ENCODE assay signal across 8 cellular contexts in the genomic region with DNA sequence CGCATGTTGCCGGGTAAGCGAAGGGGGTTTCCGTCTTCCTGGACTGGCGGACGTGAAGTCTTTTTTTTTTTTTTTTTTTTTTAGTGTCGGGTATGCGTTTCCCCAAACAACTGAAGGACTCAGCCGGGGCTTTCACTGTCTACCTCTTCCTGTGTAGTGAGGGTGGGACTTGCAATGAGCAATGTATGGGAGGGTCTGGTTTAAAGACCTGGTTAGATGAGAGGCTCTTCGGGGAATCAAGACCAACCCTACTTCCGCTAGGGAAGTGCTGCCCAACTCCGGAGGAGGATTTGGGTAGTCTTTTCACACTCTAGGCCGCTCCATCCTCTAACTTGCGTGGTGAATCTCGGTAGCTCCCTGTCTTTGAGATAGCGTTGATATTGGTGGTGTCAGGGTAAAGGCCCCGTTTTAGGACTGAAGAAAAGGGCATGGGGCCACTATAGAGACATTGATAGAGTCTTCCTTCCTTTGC. TPM values are rescaled to one million over a fixed set of nuclear protein-coding genes. Genes with fewer than 3 reads are reported as not detected.
A peak's percentile ranks its signal among the peaks of the same experiment; 100 is the strongest.
DNase-seq lines count a peak whose midpoint lies in the region; ATAC-seq, FAIRE-seq and TF ChIP-seq lines count a peak whose summit lies in the region.

No MANE protein-coding gene starts in this region.

- H3K9me3 Mint-ChIP-seq in osteocyte (ENCODE audit: unreplicated experiment) = no peaks in the 10 kb centered on the region

- H3K27me3 Mint-ChIP-seq in osteocyte (ENCODE audit: unreplicated experiment) = peaks cover 2% of the 10 kb centered on the region

- 0% methylated on average over 5 to 9 of the region's 17 CpGs for WGBS in gastroesophageal sphincter (ENCODE audit: low coverage in 1 of 2), 2 donors

- peak; percentile 33 for ATAC-seq in GM19452 (IDR thresholded peaks at IDR 0.05; ENCODE audit: unreplicated experiment)
- ATAC-seq in HG03558 (IDR thresholded peaks at IDR 0.05; ENCODE audit: extremely low read depth, unreplicated experiment) = peak; percentile 30
- peak; percentile 11 for ATAC-seq in gastroesophageal sphincter
- peak; percentile 59 for ATAC-seq in upper lobe of right lung

- H3K4me1 ChIP-seq in gastroesophageal sphincter = peaks cover 10 to 55% (median 18%) of the 10 kb centered on the region in 3 donors
- peaks cover 44% of the 10 kb centered on the region for H3K4me1 ChIP-seq in upper lobe of right lung

- intact Hi-C loops in upper lobe of right lung (cut with DNase I) = no loop called here

- no peak for TF ChIP-seq POLR2A in gastroesophageal sphincter (IDR thresholded peaks at IDR 0.05)

- peaks cover 3% of the 10 kb centered on the region for H3K36me3 Mint-ChIP-seq in osteocyte (ENCODE audit: unreplicated experiment)

- peak; percentile 28 for DNase-seq in COR-L47 (lab: John Stamatoyannopoulos, UW)
- DNase-seq in RCC 7860 (ENCODE audit: low spot score) = peak; percentile 57
- peak; percentile 72 for DNase-seq in activated gamma-delta T cell treated with anti-CD3 and anti-CD28 coated beads, Interleukin-2, amount 50 U/mL, for 16 hours (ENCODE audit: low read depth)
- DNase-seq in osteocyte (ENCODE audit: extremely low spot score, unreplicated experiment) = no peak
- DNase-seq in upper lobe of right lung = no peak

- H3K27me3 ChIP-seq in gastroesophageal sphincter (no peaks in the 10 kb centered on the region), upper lobe of right lung (no peaks in the 10 kb centered on the region)

- no peak for TF ChIP-seq EP300 in gastroesophageal sphincter (IDR thresholded peaks at IDR 0.05)

- H3K4me3 ChIP-seq in gastroesophageal sphincter (peak overlapping the region; percentile 58 to 90), upper lobe of right lung (peak overlapping the region; percentile 98)

- TF ChIP-seq CTCF in gastroesophageal sphincter (IDR thresholded peaks at IDR 0.05) = no peak
- no peak for TF ChIP-seq CTCF in osteocyte (IDR thresholded peaks at IDR 0.05)
- TF ChIP-seq CTCF in upper lobe of right lung (IDR thresholded peaks at IDR 0.05) = no peak

- H3K27ac ChIP-seq in gastroesophageal sphincter (peak overlapping the region; percentile 88 to 99 (median 95)), upper lobe of right lung (peak overlapping the region; percentile 99)

- H3K4me1 Mint-ChIP-seq in osteocyte (ENCODE audit: unreplicated experiment) = peaks cover 40% of the 10 kb centered on the region

- peak; percentile 58 for FAIRE-seq in RCC 7860 (lab: Jason Lieb, UNC)

- peak overlapping the region; percentile 91 for H3K4me3 Mint-ChIP-seq in osteocyte (ENCODE audit: unreplicated experiment)

- H3K36me3 ChIP-seq in gastroesophageal sphincter (peaks cover 0 to under 1% of the 10 kb centered on the region in 2 donors), upper lobe of right lung (peaks cover 6% of the 10 kb centered on the region)

- H3K27ac Mint-ChIP-seq in osteocyte (ENCODE audit: unreplicated experiment) = peak overlapping the region; percentile 98

- H3K9me3 ChIP-seq in gastroesophageal sphincter = no peaks in the 10 kb centered on the region
- no peaks in the 10 kb centered on the region for H3K9me3 ChIP-seq in upper lobe of right lung

RNA-seq across cellular contexts. Expression of gene PRRC2C, which starts 0.8 kb away (rescaled TPM):
- total RNA-seq in gastroesophageal sphincter = 10 to 100 TPM; 52.0 to 79.2 (median 74.4) TPM
- 152 and 179 TPM in 2 replicates for total RNA-seq in osteocyte
- 155 TPM for total RNA-seq in upper lobe of right lung

Comparison
In these comparisons a context has a peak if more than half of its experiments do, and no peak if none do; other contexts are left out.
1. DNase-seq: peak in COR-L47 (single experiment), RCC 7860 (single experiment) and activated gamma-delta T cell treated with anti-CD3 and anti-CD28 coated beads, Interleukin-2, amount 50 U/mL, for 16 hours (single experiment); none in osteocyte (single experiment) and upper lobe of right lung (single experiment).
2. Peak in every context shown above with its lines, with median percentiles within 50 percentile points of each other: ATAC-seq.